Comparison of ENCODE assay signal across 8 cellular contexts in the genomic region with DNA sequence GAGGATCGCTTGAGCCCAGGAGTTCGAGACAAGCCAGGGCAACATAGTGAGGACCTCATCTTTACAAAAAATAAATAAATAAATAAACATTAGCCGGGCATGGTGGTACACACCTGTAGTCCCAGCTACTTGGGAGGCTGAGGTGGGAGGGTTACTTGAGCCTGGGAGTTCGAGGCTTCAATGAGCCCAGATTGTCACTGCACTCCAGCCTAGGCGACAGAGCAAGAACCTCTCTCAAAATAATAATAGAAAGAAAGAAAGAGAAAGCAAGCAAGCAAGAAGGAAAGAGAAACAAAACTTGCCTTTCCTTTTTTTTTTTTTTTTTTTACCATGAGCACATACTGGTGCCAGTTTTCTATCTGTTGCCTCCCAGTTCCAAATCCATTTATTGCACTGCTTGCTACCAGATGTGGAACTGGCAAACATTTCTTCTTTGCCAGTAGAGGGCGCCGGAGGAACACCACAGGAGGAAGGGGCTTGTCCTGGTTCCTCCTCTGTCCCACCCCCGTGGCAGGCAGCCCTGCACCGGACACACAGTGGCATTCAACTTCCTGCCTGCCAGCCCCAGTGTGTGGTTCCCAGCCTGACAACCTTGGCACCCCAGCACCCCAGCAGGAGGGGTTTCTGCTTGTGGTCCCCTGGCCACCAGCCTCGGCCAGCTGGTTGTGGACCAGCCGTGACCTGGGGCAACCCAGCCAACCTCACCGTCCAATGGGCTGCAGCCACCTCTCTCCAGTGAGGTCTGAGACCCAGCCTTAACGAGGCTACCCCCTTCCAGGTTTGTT. TPM values are rescaled to one million over a fixed set of nuclear protein-coding genes. Genes with fewer than 3 reads are reported as not detected.
DNase-seq lines count a peak whose midpoint lies in the region; ATAC-seq and TF ChIP-seq lines count a peak whose summit lies in the region.
"Not testable (repeated sequence)": the region's sequence is repeated elsewhere in the genome, so short reads cannot be mapped to it uniquely, and the experiment has no call there.

No MANE protein-coding gene starts in this region.

- not testable (repeated sequence) for H3K9me3 Mint-ChIP-seq in activated CD8-positive, alpha-beta memory T cell treated with anti-CD3 and anti-CD28 coated beads, Interleukin-2, amount 10 ng/mL, durations not matched to agents 7 days and 5 days (ENCODE audit: low read depth); type B pancreatic cell

- 59% methylated on average over 7 of the region's 13 CpGs for WGBS in smooth muscle cell (ENCODE audit: low lambda C conversion rate)

- DNase-seq in HUDEP-2 (lab: John Stamatoyannopoulos, UW; ENCODE audit: unreplicated experiment in 76 of 76) (peak in 66 of 76 experiments; percentile 2 to 76 (median 50)), SIG-M5 (lab: John Stamatoyannopoulos, UW) (peak; percentile 14), kidney tubule cell (ENCODE audit: low spot score) (peak; percentile 86), type B pancreatic cell (ENCODE audit: extremely low spot score, unreplicated experiment) (peak; percentile 55)
- peak; percentile 77 for DNase-seq in activated CD8-positive, alpha-beta memory T cell treated with anti-CD3 and anti-CD28 coated beads, Interleukin-2, amount 10 ng/mL, durations not matched to agents 7 days and 5 days
- peak; percentile 62 for DNase-seq in central memory CD4-positive, alpha-beta T cell
- DNase-seq in smooth muscle cell (lab: John Stamatoyannopoulos, UW; ENCODE audit: unreplicated experiment), result not testable (repeated sequence)

- not testable (repeated sequence) for H3K36me3 ChIP-seq in smooth muscle cell (ENCODE audit: low read depth)

- not testable (repeated sequence) for H4K20me1 ChIP-seq in smooth muscle cell (ENCODE audit: low read depth)

- not testable (repeated sequence) for H3K79me2 ChIP-seq in smooth muscle cell (ENCODE audit: low read depth)

- ATAC-seq in GM18867 (IDR thresholded peaks at IDR 0.05; ENCODE audit: unreplicated experiment), result peak; percentile 83
- peak; percentile 92 for ATAC-seq in activated CD8-positive, alpha-beta memory T cell treated with anti-CD3 and anti-CD28 coated beads, Interleukin-2, amount 10 ng/mL, durations not matched to agents 7 days and 5 days

- not testable (repeated sequence) for H3K27ac Mint-ChIP-seq in activated CD8-positive, alpha-beta memory T cell treated with anti-CD3 and anti-CD28 coated beads, Interleukin-2, amount 10 ng/mL, durations not matched to agents 7 days and 5 days; type B pancreatic cell

- not testable (repeated sequence) for H3K27ac ChIP-seq in smooth muscle cell (ENCODE audit: low read depth)

- not testable (repeated sequence) for H3K36me3 Mint-ChIP-seq in activated CD8-positive, alpha-beta memory T cell treated with anti-CD3 and anti-CD28 coated beads, Interleukin-2, amount 10 ng/mL, durations not matched to agents 7 days and 5 days; type B pancreatic cell

- not testable (repeated sequence) for H3K4me2 ChIP-seq in smooth muscle cell

- H3F3A ChIP-seq in smooth muscle cell (ENCODE audit: low read depth), result not testable (repeated sequence)

- not testable (repeated sequence) for H3K27me3 Mint-ChIP-seq in activated CD8-positive, alpha-beta memory T cell treated with anti-CD3 and anti-CD28 coated beads, Interleukin-2, amount 10 ng/mL, durations not matched to agents 7 days and 5 days; type B pancreatic cell

- not testable (repeated sequence) for H3K9me3 ChIP-seq in smooth muscle cell (replicated peaks; ENCODE audit: low read depth)

- not testable (repeated sequence) for H3K27me3 ChIP-seq in smooth muscle cell (ENCODE audit: low read depth)

- not testable (repeated sequence) for H2AFZ ChIP-seq in smooth muscle cell (ENCODE audit: low read depth)

- not testable (repeated sequence) for H3K9ac ChIP-seq in smooth muscle cell (ENCODE audit: low read depth)

- H3K4me1 Mint-ChIP-seq in activated CD8-positive, alpha-beta memory T cell treated with anti-CD3 and anti-CD28 coated beads, Interleukin-2, amount 10 ng/mL, durations not matched to agents 7 days and 5 days; type B pancreatic cell (ENCODE audit: unreplicated experiment): not testable (repeated sequence)

- peak; percentile 36 for TF ChIP-seq CTCF in smooth muscle cell (IDR thresholded peaks at IDR 0.05; ENCODE audit: borderline replicate concordance, insufficient read depth, poor library complexity, severe bottlenecking)
- TF ChIP-seq CTCF in type B pancreatic cell (conservative IDR thresholded peaks at IDR 0.05), result peak; percentile 68

- CTCF ChIA-PET in activated CD8-positive, alpha-beta memory T cell treated with anti-CD3 and anti-CD28 coated beads, Interleukin-2, amount 10 ng/mL, durations not matched to agents 7 days and 5 days (lab: Charles Lee), result not testable (repeated sequence)

- H3K4me1 ChIP-seq in smooth muscle cell (ENCODE audit: low read depth), result not testable (repeated sequence)

- H3K4me3 ChIP-seq in smooth muscle cell, result not testable (repeated sequence)

- peak overlapping the region; percentile 51 for H3K4me3 Mint-ChIP-seq in activated CD8-positive, alpha-beta memory T cell treated with anti-CD3 and anti-CD28 coated beads, Interleukin-2, amount 10 ng/mL, durations not matched to agents 7 days and 5 days
- H3K4me3 Mint-ChIP-seq in type B pancreatic cell, result peak overlapping the region; percentile 69

RNA-seq across cellular contexts. Expression of a gene that starts 20.4 kb away (rescaled TPM):
- 100 to 1,000 TPM; 295 to 301 TPM for total RNA-seq in activated CD8-positive, alpha-beta memory T cell treated with anti-CD3 and anti-CD28 coated beads, Interleukin-2, amount 10 ng/mL, durations not matched to agents 7 days and 5 days
- 81.2 and 89.3 TPM in 2 replicates for total RNA-seq in smooth muscle cell
- polyA plus RNA-seq in smooth muscle cell, result 93.3 and 108 TPM in 2 replicates
- total RNA-seq in type B pancreatic cell (ENCODE audit: low replicate concordance), result 166 and 208 TPM in 2 replicates

RNA-seq across cellular contexts. Expression of a gene that starts 43.7 kb away (rescaled TPM):
- total RNA-seq in activated CD8-positive, alpha-beta memory T cell treated with anti-CD3 and anti-CD28 coated beads, Interleukin-2, amount 10 ng/mL, durations not matched to agents 7 days and 5 days, result 100 to 1,000 TPM; 156 to 199 TPM
- total RNA-seq in smooth muscle cell (67.2 and 76.1 TPM in 2 replicates), type B pancreatic cell (ENCODE audit: low replicate concordance) (177 and 182 TPM in 2 replicates)
- 191 and 200 TPM in 2 replicates for polyA plus RNA-seq in smooth muscle cell

RNA-seq across cellular contexts. Expression of a gene that starts 50.8 kb away (rescaled TPM):
- total RNA-seq in activated CD8-positive, alpha-beta memory T cell treated with anti-CD3 and anti-CD28 coated beads, Interleukin-2, amount 10 ng/mL, durations not matched to agents 7 days and 5 days, result 1 to 10 TPM; 2.0 to 2.6 TPM
- total RNA-seq in smooth muscle cell (2.6 and 3.7 TPM in 2 replicates), type B pancreatic cell (ENCODE audit: low replicate concordance) (1.2 and 3.0 TPM in 2 replicates)
- polyA plus RNA-seq in smooth muscle cell, result 0.32 and 0.91 TPM in 2 replicates
